In the genomic region with DNA sequence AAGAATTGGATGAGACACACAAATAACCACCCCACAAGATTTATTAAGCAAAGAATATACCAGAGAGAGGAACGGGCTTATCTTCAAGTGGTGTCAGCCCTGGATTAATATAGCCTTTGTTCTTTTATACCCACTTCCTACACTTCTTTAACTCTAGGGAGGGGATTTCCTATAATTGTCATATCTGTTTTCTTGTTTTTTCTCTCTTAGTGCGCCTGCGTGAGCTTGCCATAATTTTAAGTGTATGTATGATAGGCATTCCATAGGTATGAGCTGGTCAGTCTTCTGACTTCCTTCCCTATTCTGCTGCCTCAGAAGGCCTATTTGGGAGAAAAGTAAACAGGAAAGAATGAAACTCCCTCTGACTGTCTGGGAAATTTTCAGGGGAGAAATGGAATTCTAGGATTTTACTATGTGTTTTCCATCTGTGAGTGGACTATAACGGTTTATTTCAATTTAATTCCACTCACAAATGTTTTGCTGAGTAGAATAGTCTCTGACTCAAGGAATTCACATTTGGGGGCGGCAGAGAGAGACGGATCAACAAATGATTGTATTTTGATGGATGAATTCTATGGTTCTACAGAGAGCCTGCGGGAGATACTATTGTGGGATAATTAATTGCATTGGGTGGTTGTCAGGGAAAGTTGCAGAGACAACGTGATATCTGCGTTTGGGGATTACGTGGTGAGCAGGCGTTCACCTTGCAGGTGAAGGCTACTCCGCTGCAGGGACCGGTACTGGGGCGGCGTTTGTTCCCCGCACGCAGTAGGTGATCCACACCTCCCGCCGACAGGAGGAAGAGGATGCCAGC, we compare ENCODE assay signal across 8 cellular contexts. TPM values are rescaled to one million over a fixed set of nuclear protein-coding genes. Genes with fewer than 3 reads are reported as not detected.
DNase-seq lines count a peak whose midpoint lies in the region; ATAC-seq and TF ChIP-seq lines count a peak whose summit lies in the region.

No MANE protein-coding gene starts in this region.

- H3K27ac ChIP-seq in KMS-11: peak overlapping the region; percentile 90
- H3K27ac ChIP-seq in urinary bladder (ENCODE audit: low read depth): peak overlapping the region; percentile 25

- TF ChIP-seq CTCF in KMS-11 (conservative IDR thresholded peaks at IDR 0.05; ENCODE audit: low read depth, low read length): 0 out of 2 replicates have a peak, but pooled peaks have one; percentile 91
- TF ChIP-seq CTCF in epithelial cell of proximal tubule (conservative IDR thresholded peaks at IDR 0.05; ENCODE audit: low read depth, low read length): no peak
- no peak for TF ChIP-seq CTCF in nephron progenitor cell (IDR thresholded peaks at IDR 0.05)

- H3K9me3 Mint-ChIP-seq in activated CD4-positive, alpha-beta T cell treated with anti-CD3 and anti-CD28 coated beads, Interleukin-2, amount 10 ng/mL, durations not matched to agents 24 days and 14 days: peaks cover 5% of the 10 kb centered on the region
- no peaks in the 10 kb centered on the region for H3K9me3 Mint-ChIP-seq in nephron progenitor cell

- WGBS in urinary bladder: under 1% methylated on average over 19 of the region's 19 CpGs

- H3K4me3 Mint-ChIP-seq in activated CD4-positive, alpha-beta T cell treated with anti-CD3 and anti-CD28 coated beads, Interleukin-2, amount 10 ng/mL, durations not matched to agents 24 days and 14 days: peak overlapping the region; percentile 87
- H3K4me3 Mint-ChIP-seq in nephron progenitor cell: peak overlapping the region; percentile 92

- intact Hi-C loops in activated CD4-positive, alpha-beta T cell treated with anti-CD3 and anti-CD28 coated beads, Interleukin-2, amount 10 ng/mL, durations not matched to agents 24 days and 14 days (cut with micrococcal nuclease): loop anchor here (1.0 to 5.0 kb wide), 16 partner anchors 41 to 1029 kb away; a partner anchor contains a TSS

- DNase-seq in Ammon's horn (ENCODE audit: low spot score) (peak; percentile 5), epithelial cell of proximal tubule (ENCODE audit: low read depth) (peak; percentile 33), nephron progenitor cell (no peak), DMS79 (lab: John Stamatoyannopoulos, UW) (no peak)
- peak; percentile 86 for DNase-seq in activated CD4-positive, alpha-beta T cell treated with anti-CD3 and anti-CD28 coated beads, Interleukin-2, amount 10 ng/mL, durations not matched to agents 24 days and 14 days

- H2AFZ ChIP-seq in KMS-11 (ENCODE audit: low read depth): peak overlapping the region; percentile 61

- H3K79me2 ChIP-seq in KMS-11 (ENCODE audit: insufficient read depth, low read depth): peaks cover 33% of the 10 kb centered on the region

- H3K4me3 ChIP-seq in KMS-11 (IDR thresholded peaks at IDR 0.05; ENCODE audit: insufficient read depth, low read depth, low read length) (peak overlapping the region; percentile 81), epithelial cell of proximal tubule (ENCODE audit: low read depth, low read length) (peak overlapping the region; percentile 78), urinary bladder (ENCODE audit: low read depth, low read length) (peak overlapping the region; percentile 57)

- H3K27ac Mint-ChIP-seq in activated CD4-positive, alpha-beta T cell treated with anti-CD3 and anti-CD28 coated beads, Interleukin-2, amount 10 ng/mL, durations not matched to agents 24 days and 14 days: peak overlapping the region; percentile 89
- no peak overlapping the region for H3K27ac Mint-ChIP-seq in nephron progenitor cell

- H3K27me3 Mint-ChIP-seq in activated CD4-positive, alpha-beta T cell treated with anti-CD3 and anti-CD28 coated beads, Interleukin-2, amount 10 ng/mL, durations not matched to agents 24 days and 14 days: no peaks in the 10 kb centered on the region
- H3K27me3 Mint-ChIP-seq in nephron progenitor cell (ENCODE audit: low read depth, poor library complexity): peaks cover 4% of the 10 kb centered on the region

- no peaks in the 10 kb centered on the region for H4K20me1 ChIP-seq in KMS-11 (ENCODE audit: insufficient read depth)

- peak; percentile 10 for ATAC-seq in GM19351 (IDR thresholded peaks at IDR 0.05; ENCODE audit: unreplicated experiment)

- H3K36me3 ChIP-seq in KMS-11 (ENCODE audit: insufficient read depth) (no peaks in the 10 kb centered on the region), urinary bladder (ENCODE audit: insufficient read depth) (no peaks in the 10 kb centered on the region)

- peaks cover 33% of the 10 kb centered on the region for H3K4me1 Mint-ChIP-seq in activated CD4-positive, alpha-beta T cell treated with anti-CD3 and anti-CD28 coated beads, Interleukin-2, amount 10 ng/mL, durations not matched to agents 24 days and 14 days
- peaks cover 25% of the 10 kb centered on the region for H3K4me1 Mint-ChIP-seq in nephron progenitor cell

- peak overlapping the region; percentile 86; the same call in 1 of the 2 replicates for H3K9ac ChIP-seq in KMS-11

- H3K4me1 ChIP-seq in KMS-11 (ENCODE audit: low read depth, poor library complexity, severe bottlenecking) (peaks cover 44% of the 10 kb centered on the region), urinary bladder (ENCODE audit: insufficient read depth) (no peaks in the 10 kb centered on the region)

- no peaks in the 10 kb centered on the region for H3K27me3 ChIP-seq in KMS-11 (ENCODE audit: insufficient read depth, low read depth)

- H3K36me3 Mint-ChIP-seq in activated CD4-positive, alpha-beta T cell treated with anti-CD3 and anti-CD28 coated beads, Interleukin-2, amount 10 ng/mL, durations not matched to agents 24 days and 14 days (ENCODE audit: low read depth): peaks cover 9% of the 10 kb centered on the region
- peaks cover 16% of the 10 kb centered on the region for H3K36me3 Mint-ChIP-seq in nephron progenitor cell (ENCODE audit: low read depth)

- H3K4me2 ChIP-seq in KMS-11: peak overlapping the region; percentile 79

RNA-seq across cellular contexts. Expression of a gene that starts 0.6 kb away (rescaled TPM):
- 16.3 and 16.9 TPM in 2 replicates for total RNA-seq in activated CD4-positive, alpha-beta T cell treated with anti-CD3 and anti-CD28 coated beads, Interleukin-2, amount 10 ng/mL, durations not matched to agents 24 days and 14 days
- 5.7 and 7.8 TPM in 2 replicates for total RNA-seq in epithelial cell of proximal tubule
- total RNA-seq in urinary bladder: 21.2 TPM
- 3.3 TPM for polyA plus RNA-seq in urinary bladder

Comparison
In these comparisons a context has a peak if more than half of its experiments do, and no peak if none do; other contexts are left out.
1. DNase-seq: peak in Ammon's horn (single experiment), activated CD4-positive, alpha-beta T cell treated with anti-CD3 and anti-CD28 coated beads, Interleukin-2, amount 10 ng/mL, durations not matched to agents 24 days and 14 days (single experiment) and epithelial cell of proximal tubule (single experiment); none in nephron progenitor cell (single experiment) and DMS79 (single experiment).
2. Peak in every context shown above with its lines, with median percentiles within 50 percentile points of each other: H3K4me3 ChIP-seq.